ENCODE assay signal across 14 cellular contexts in the genomic region with DNA sequence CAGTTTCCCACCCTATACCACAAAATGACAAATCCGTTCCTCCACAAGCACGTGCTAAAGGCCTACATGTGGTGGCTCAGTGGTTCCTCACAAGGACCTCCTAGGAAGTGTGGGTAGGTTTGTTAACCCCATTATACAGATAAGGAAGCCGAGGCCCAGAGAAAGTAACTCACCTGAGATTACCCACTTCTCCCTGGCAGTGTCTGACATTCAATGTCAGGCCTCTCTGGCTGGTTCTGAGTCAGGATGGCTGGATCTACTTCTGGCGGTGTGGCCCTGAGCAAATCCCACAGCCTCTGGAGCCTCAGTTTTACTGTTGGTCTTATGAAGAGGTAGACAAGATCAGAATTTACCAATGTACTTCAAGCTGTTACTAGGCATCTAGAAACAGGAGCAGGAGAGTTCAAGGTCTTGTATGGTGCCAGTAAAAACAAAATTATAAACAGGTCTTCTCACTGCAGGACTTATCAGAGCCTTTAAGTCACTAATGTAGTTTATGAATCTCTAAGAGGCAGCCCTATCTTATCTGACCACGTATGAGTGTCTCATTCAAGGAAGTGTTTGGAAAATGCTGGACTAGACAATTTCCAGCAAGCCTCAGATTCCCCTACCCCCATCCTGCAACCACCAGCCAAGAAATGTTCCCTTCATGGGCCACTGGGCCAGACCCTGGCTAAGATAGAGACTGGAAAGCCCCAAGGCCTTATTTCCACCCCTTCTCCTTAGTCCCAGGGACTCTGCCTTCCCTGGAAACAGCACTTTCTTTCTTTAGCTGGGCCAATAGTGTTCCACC. TPM values are rescaled to one million over a fixed set of nuclear protein-coding genes. Genes with fewer than 3 reads are reported as not detected.
A peak's percentile ranks its signal among the peaks of the same experiment; 100 is the strongest.
DNase-seq lines count a peak whose midpoint lies in the region; ATAC-seq, FAIRE-seq and TF ChIP-seq lines count a peak whose summit lies in the region.
"Had no signal": no experiment of that assay in that cellular context is flagged by ENCODE, and none has a peak within 500 bp of the region (broad histone marks: within the 10 kb centered on the region; RNA-seq: fewer than 3 reads in every experiment).

No MANE protein-coding gene starts in this region.

- CTCF ChIA-PET in K562 (lab: Yijun Ruan, JAX; ENCODE audit: low intra/inter-chr PET ratio): no interaction called here

- no peak for TF ChIP-seq RAD21 in K562 (CRISPR knock-in tag; conservative IDR thresholded peaks at IDR 0.05 in 1 of 2, IDR thresholded peaks at IDR 0.05 in 1 of 2)

- H3K36me3 ChIP-seq in K562 (ENCODE audit: control insufficient read depth, insufficient read depth, low read length): no peaks in the 10 kb centered on the region
- peaks cover 12 to 19% of the 10 kb centered on the region in 2 experiments for H3K36me3 ChIP-seq in trophoblast cell (ENCODE audit: control insufficient read depth in 1 of 2, insufficient read depth in 2 of 2, low read length in 2 of 2)
- no peaks in the 10 kb centered on the region for H3K36me3 ChIP-seq in body of pancreas (replicated peaks in 1 of 2; ENCODE audit: insufficient read depth in 1 of 2, low read depth in 2 of 2)

- intact Hi-C loops in K562 (cut with micrococcal nuclease): no loop called here
- intact Hi-C loops in left cardiac atrium (cut with DNase I): no loop called here
- intact Hi-C loops in body of pancreas (cut with DNase I): no loop called here

- no peak for TF ChIP-seq POLR2A in K562 (conservative IDR thresholded peaks at IDR 0.05)
- TF ChIP-seq POLR2A in body of pancreas (IDR thresholded peaks at IDR 0.05): no peak

- no peak overlapping the region for H3K4me3 ChIP-seq in K562
- no peak overlapping the region for H3K4me3 ChIP-seq in trophoblast cell (ENCODE audit: low read depth, low read length)
- H3K4me3 ChIP-seq in body of pancreas: no peak overlapping the region

- H3K4me2 ChIP-seq in K562 (ENCODE audit: insufficient read depth, low read length) (no peak overlapping the region), trophoblast cell (ENCODE audit: low read length) (no peak overlapping the region)

- H4K8ac ChIP-seq in trophoblast cell (ENCODE audit: low read depth, low read length): peak overlapping the region; percentile 43

- peak overlapping the region; percentile 81 for H4K91ac ChIP-seq in trophoblast cell (ENCODE audit: low read depth, low read length)

- H2BK12ac ChIP-seq in trophoblast cell (ENCODE audit: low read length): peak overlapping the region; percentile 82

- TF ChIP-seq EP300 in K562 (IDR thresholded peaks at IDR 0.05; ENCODE audit: low read length): no peak

- H3K4ac ChIP-seq in trophoblast cell (ENCODE audit: low read depth, low read length): peak overlapping the region; percentile 76

- in situ Hi-C loops in K562 (cut with MboI): no loop called here

- POLR2A ChIA-PET in K562 (lab: Yijun Ruan, JAX): interaction anchor here (0.6 to 1.3 kb wide), 3 partner anchors 10 to 328 kb away, joined by 3 to 5 read pairs (median 3); no protein-coding TSS in a partner anchor

- no peak overlapping the region for H2AFZ ChIP-seq in K562 (ENCODE audit: low read depth, low read length)
- no peak overlapping the region for H2AFZ ChIP-seq in trophoblast cell (ENCODE audit: insufficient read depth, low read length, poor library complexity)

- no TSS peak for BruUV-seq in K562 (replicated peaks; lab: Mats Ljungman, UMichigan)

- no peak overlapping the region for H2BK120ac ChIP-seq in trophoblast cell (ENCODE audit: insufficient read depth, low read length, poor library complexity)

- WGBS in K562 (ENCODE audit: insufficient coverage, low coverage, missing lambda C conversion rate): 3% methylated on average over 5 of the region's 5 CpGs
- WGBS in trophoblast cell (ENCODE audit: extremely low coverage, insufficient coverage, insufficient read length): no CpG with 5 or more reads among the region's 5 CpGs
- 72% methylated on average over 4 to 5 of the region's 5 CpGs for WGBS in body of pancreas, 2 donors

- H3K9me3 ChIP-seq in K562 (replicated peaks; ENCODE audit: control insufficient read depth, insufficient read depth, low read depth, low read length): no peaks in the 10 kb centered on the region
- H3K9me3 ChIP-seq in trophoblast cell (ENCODE audit: insufficient read depth, low read depth, low read length): no peaks in the 10 kb centered on the region
- H3K9me3 ChIP-seq in body of pancreas: no peaks in the 10 kb centered on the region

- H2AK5ac ChIP-seq in trophoblast cell (ENCODE audit: low read length): peak overlapping the region; percentile 39

- no peak overlapping the region for H3K27ac ChIP-seq in K562 (ENCODE audit: extremely low read depth, low read depth, low read length)
- H3K27ac ChIP-seq in trophoblast cell (ENCODE audit: low read depth, low read length): peak overlapping the region; percentile 24
- peak overlapping the region in 1 of 4 donors; percentile 18 for H3K27ac ChIP-seq in body of pancreas

- ATAC-seq in K562 (no peak), left cardiac atrium (peak in 1 of 2 donors; percentile 3), body of pancreas (no peak)
- ATAC-seq: activated naive CD8-positive, alpha-beta T cell treated with anti-CD3 and anti-CD28 coated beads, Interleukin-2, amount 50 U/mL, for 24 hours; T-helper 17 cell had no signal

- no peak overlapping the region for H4K12ac ChIP-seq in trophoblast cell (ENCODE audit: low read depth, low read length)

- peaks cover 2 to 16% of the 10 kb centered on the region in 2 experiments; a peak in 4 of 5 replicates for H3K27me3 ChIP-seq in K562 (ENCODE audit: control insufficient read depth in 2 of 2, insufficient read depth in 2 of 2, low read length in 2 of 2)
- no peaks in the 10 kb centered on the region for H3K27me3 ChIP-seq in trophoblast cell (ENCODE audit: insufficient read depth, low read length)
- no peaks in the 10 kb centered on the region for H3K27me3 ChIP-seq in body of pancreas

- H3K9ac ChIP-seq in K562 (ENCODE audit: insufficient read depth in 1 of 2, low read depth in 2 of 2, low read length in 2 of 2) (no peak overlapping the region), trophoblast cell (ENCODE audit: low read length) (no peak overlapping the region)

- H2BK5ac ChIP-seq in trophoblast cell (ENCODE audit: low read depth, low read length, poor library complexity): peak overlapping the region; percentile 47

- H3K14ac ChIP-seq in trophoblast cell (ENCODE audit: low read length): peak overlapping the region; percentile 24

- DNase-seq in A172 (ENCODE audit: low spot score): peak; percentile 21
- no peak for DNase-seq in K562 (ENCODE audit: extremely low read depth in 1 of 4, low spot score in 3 of 4)
- DNase-seq in left cardiac atrium: peak; percentile 45
- peak; percentile 57 to 71 for DNase-seq in trophoblast cell
- DNase-seq in globus pallidus (ENCODE audit: low spot score): no peak
- DNase-seq in D341Med (ENCODE audit: low spot score): no peak
- DNase-seq in body of pancreas: no peak
- DNase-seq in stimulated activated CD4-positive, alpha-beta T cell treated with anti-CD3 and anti-CD28 coated beads, Interleukin-2, amount 100 ng/mL, for 24 hours: no peak
- DNase-seq: activated CD4-positive, alpha-beta memory T cell treated with anti-CD3 and anti-CD28 coated beads, Interleukin-2, amount 10 ng/mL, durations not matched to agents 7 days and 5 days; activated naive CD8-positive, alpha-beta T cell treated with anti-CD3 and anti-CD28 coated beads, Interleukin-2, amount 50 U/mL, for 24 hours; NCI-H2029; T-helper 17 cell had no signal

- no peaks in the 10 kb centered on the region for H4K20me1 ChIP-seq in K562 (replicated peaks; ENCODE audit: control insufficient read depth, insufficient read depth, low read length)

- TF ChIP-seq CTCF in K562 (IDR thresholded peaks at IDR 0.05 in 2 of 3, conservative IDR thresholded peaks at IDR 0.05 in 1 of 3; ENCODE audit: insufficient read depth in 2 of 3, low read depth in 1 of 3, low read length in 3 of 3) (no peak), body of pancreas (IDR thresholded peaks at IDR 0.05) (no peak)

- H3K79me2 ChIP-seq in K562 (ENCODE audit: control insufficient read depth, insufficient read depth, low read length) (no peaks in the 10 kb centered on the region), trophoblast cell (ENCODE audit: control insufficient read depth, insufficient read depth, low read length, poor library complexity) (peaks cover 20% of the 10 kb centered on the region)

- H3K9me1 ChIP-seq in K562 (ENCODE audit: control insufficient read depth, insufficient read depth, low read length): no peaks in the 10 kb centered on the region

- H3K18ac ChIP-seq in trophoblast cell (ENCODE audit: low read length): no peak overlapping the region

- no peak overlapping the region for H3K23ac ChIP-seq in trophoblast cell (ENCODE audit: low read length)

- FAIRE-seq in K562 (lab: Jason Lieb, UNC): no peak
- FAIRE-seq: GM18507, keratinocyte had no signal

- peaks cover 26% of the 10 kb centered on the region for H3K79me1 ChIP-seq in trophoblast cell (ENCODE audit: low read length)

- H3K4me1 ChIP-seq in K562 (replicated peaks in 1 of 2; ENCODE audit: control insufficient read depth in 2 of 2, insufficient read depth in 2 of 2, low read length in 2 of 2): peaks cover 0 to 12% of the 10 kb centered on the region in 2 experiments; a peak in 1 of 5 replicates
- H3K4me1 ChIP-seq in trophoblast cell (ENCODE audit: control insufficient read depth in 1 of 2, insufficient read depth in 2 of 2, low read length in 2 of 2): peaks cover 15 to 21% of the 10 kb centered on the region in 2 experiments
- H3K4me1 ChIP-seq in body of pancreas: peaks cover 35% of the 10 kb centered on the region

RNA-seq across cellular contexts. Expression of a gene that starts 4.2 kb away (rescaled TPM):
- 39.9 and 46.0 TPM in 2 replicates for total RNA-seq in A172 (2014; rRNA removed; shearing (Covaris generic))
- not detected in 2 replicates for total RNA-seq in K562 (2011; cell fraction: chromatin; rRNA removed; ENCODE audit: low replicate concordance)
- total RNA-seq in K562 (2011; cell fraction: nucleolus; rRNA removed): 0.17 TPM in 1 of 2 replicates, not detected in the other
- total RNA-seq in K562 (2011; cell fraction: nucleoplasm; rRNA removed): not detected in 2 replicates
- total RNA-seq in K562 (2014; rRNA removed) (0.04 TPM in 1 of 2 replicates, not detected in the other), K562 (2014; rRNA removed; fragmentation: Illumina TruSeq; extraction: Trizol) (not detected in 2 replicates), K562 (2015; rRNA removed; fragmentation: Illumina TruSeq; extraction: Trizol) (0.15 TPM in 1 of 2 replicates, not detected in the other), K562 (2021) (0.13 TPM in 1 of 2 replicates, not detected in the other), left cardiac atrium (100 to 1,000 TPM; 314 to 316 TPM), body of pancreas (10 to 100 TPM; 14.8 to 22.7 TPM)
- polyA plus RNA-seq in K562 (2011; rRNA removed) (not detected in 2 replicates), K562 (2014; fragmentation: Illumina TruSeq; extraction: Trizol) (0.07 TPM in 1 of 2 replicates, not detected in the other), K562 (2014; fragmentation: Nextera tagmentation; extraction: Ambion mirVana) (not detected), K562 (2014; rRNA removed) (not detected in 2 replicates)
- polyA plus RNA-seq in K562 (2011; cell fraction: cytosol; rRNA removed): 0.07 TPM in 1 of 2 replicates, not detected in the other
- not detected in 2 replicates for polyA plus RNA-seq in K562 (2011; cell fraction: nucleus; rRNA removed)
- polyA plus RNA-seq in K562 (2012): 0.03 and 0.07 TPM in 2 replicates
- polyA minus RNA-seq in K562 (2011; rRNA and poly(A)+ RNA removed): not detected in 2 replicates
- not detected in 2 replicates for polyA minus RNA-seq in K562 (2011; cell fraction: cytosol; rRNA and poly(A)+ RNA removed)
- polyA minus RNA-seq in K562 (2011; cell fraction: nucleus; rRNA and poly(A)+ RNA removed): not detected in 2 replicates
- 373 and 404 TPM in 2 replicates for polyA plus RNA-seq in trophoblast cell (2013)
- total RNA-seq: activated CD4-positive, alpha-beta memory T cell treated with anti-CD3 and anti-CD28 coated beads, Interleukin-2, amount 10 ng/mL, durations not matched to agents 7 days and 5 days; T-helper 17 cell had no signal

Comparison
In these comparisons a context has a peak if more than half of its experiments do, and no peak if none do; other contexts are left out.
1. DNase-seq: peak in A172 (single experiment), left cardiac atrium (single experiment) and trophoblast cell (2 of 2); none in K562 (0 of 4), globus pallidus (single experiment), D341Med (single experiment), body of pancreas (0 of 4) and stimulated activated CD4-positive, alpha-beta T cell treated with anti-CD3 and anti-CD28 coated beads, Interleukin-2, amount 100 ng/mL, for 24 hours (0 of 2).
2. RNA of a gene that starts 4.2 kb away (total RNA-seq): 314 to 316 TPM in left cardiac atrium, 39.9 to 46.0 TPM in A172 and 14.8 to 22.7 TPM in body of pancreas; 0.04 to 0.17 TPM in K562; every median in the first group is over 10 times any median in the second.